8 cellular contexts compared by ENCODE assay signal in genomic region chr12:67068773-67069450, GRCh38.
A peak's percentile ranks its signal among the peaks of the same experiment; 100 is the strongest.
DNase-seq lines count a peak whose midpoint lies in the region; ATAC-seq and TF ChIP-seq lines count a peak whose summit lies in the region.

No MANE protein-coding gene starts in this region.

- no peak for TF ChIP-seq CTCF in AG10803 (conservative IDR thresholded peaks at IDR 0.05; ENCODE audit: low read length)
- TF ChIP-seq CTCF in cardiac muscle cell (IDR thresholded peaks at IDR 0.05; ENCODE audit: low read depth, low read length), result no peak

- H3K4me3 ChIP-seq in AG10803 (ENCODE audit: low read length), result peak overlapping the region; percentile 51
- H3K4me3 ChIP-seq in NT2/D1 (ENCODE audit: insufficient read length, low read depth), result peak overlapping the region; percentile 75
- H3K4me3 ChIP-seq in cardiac muscle cell, result peak overlapping the region; percentile 66

- H3K27me3 ChIP-seq in NT2/D1 (ENCODE audit: insufficient read depth, insufficient read length), result peaks cover 22% of the 10 kb centered on the region
- H3K27me3 ChIP-seq in cardiac muscle cell, result peaks cover 13% of the 10 kb centered on the region

- H3K9me3 ChIP-seq in NT2/D1 (ENCODE audit: insufficient read depth, low read length) (no peaks in the 10 kb centered on the region), cardiac muscle cell (ENCODE audit: low read depth) (no peaks in the 10 kb centered on the region)

- H3K36me3 ChIP-seq in NT2/D1 (ENCODE audit: insufficient read depth, insufficient read length, low read length), result no peaks in the 10 kb centered on the region
- no peaks in the 10 kb centered on the region for H3K36me3 ChIP-seq in cardiac muscle cell

- H3K9ac ChIP-seq in NT2/D1 (ENCODE audit: insufficient read length, low read depth), result peak overlapping the region; percentile 87

- H3K4me1 ChIP-seq in NT2/D1 (ENCODE audit: insufficient read depth, insufficient read length) (no peaks in the 10 kb centered on the region), cardiac muscle cell (ENCODE audit: low read depth) (no peaks in the 10 kb centered on the region)

- ATAC-seq in GM18907 (IDR thresholded peaks at IDR 0.05; ENCODE audit: unreplicated experiment) (peak; percentile 55), HG03175 (IDR thresholded peaks at IDR 0.05; ENCODE audit: unreplicated experiment) (peak; percentile 50)

- DNase-seq in AG10803 (ENCODE audit: low read depth) (peak; percentile 24), NT2/D1 (ENCODE audit: low read depth, low spot score) (peak; percentile 55), cardiac muscle cell (ENCODE audit: low read depth in 1 of 2, low spot score in 1 of 2) (peak; percentile 32 to 79), retina (peak; percentile 75), KG1 (lab: John Stamatoyannopoulos, UW) (no peak)
- peak in 3 of 4 experiments; percentile 12 to 17 (median 13) for DNase-seq in activated naive CD4-positive, alpha-beta T cell (lab: John Stamatoyannopoulos, UW)

- H3K27ac ChIP-seq in cardiac muscle cell, result no peak overlapping the region
